ENCODE assay signal across 18 cellular contexts in genomic region chr20:19771031-19771430, GRCh38.
"Had no signal": no experiment of that assay in that cellular context is flagged by ENCODE, and none has a peak within 500 bp of the region (broad histone marks: within the 10 kb centered on the region; RNA-seq: fewer than 3 reads in every experiment).

No MANE protein-coding gene starts in this region.

- H3K4me1 Mint-ChIP-seq: naive B cell had no signal

- H3K9me3 Mint-ChIP-seq: memory B cell, naive B cell had no signal

- H3K4me3 Mint-ChIP-seq: memory B cell, naive B cell had no signal

- H3K27ac ChIP-seq: coronary artery, epithelial cell of prostate, esophagus muscularis mucosa, gastrocnemius medialis, left lung, lower lobe of right lung, neutrophil, psoas muscle, sigmoid colon, skin epidermis, tibial artery had no signal

- DNase-seq: caudate nucleus; effector memory CD4-positive, alpha-beta T cell; gastrocnemius medialis; islet precursor cell; left lung; lower lobe of right lung; naive B cell; psoas muscle; sigmoid colon; stimulated activated CD4-positive, alpha-beta T cell treated with anti-CD3 and anti-CD28 coated beads, Interleukin-2, amount 100 ng/mL, for 48 hours; stimulated activated naive CD8-positive, alpha-beta T cell treated with anti-CD3 and anti-CD28 coated beads, Interleukin-15, Interleukin-2, amounts not matched to agents 100 U/mL and 50 U/mL, for 24 hours; tibial artery had no signal

- H3K4me3 ChIP-seq: coronary artery, esophagus muscularis mucosa, gastrocnemius medialis, left lung, lower lobe of right lung, psoas muscle, sigmoid colon, skin epidermis, tibial artery had no signal

- ATAC-seq: gastrocnemius medialis; left lung; lower lobe of right lung; psoas muscle; stimulated activated naive CD8-positive, alpha-beta T cell treated with anti-CD3 and anti-CD28 coated beads, Interleukin-15, Interleukin-2, amounts not matched to agents 100 U/mL and 50 U/mL, for 24 hours had no signal

- H3K36me3 ChIP-seq: gastrocnemius medialis, left lung, lower lobe of right lung, neutrophil, sigmoid colon had no signal

- H3K27me3 ChIP-seq: esophagus muscularis mucosa, gastrocnemius medialis, left lung, neutrophil, sigmoid colon, tibial artery had no signal

- H3K9me3 ChIP-seq: esophagus muscularis mucosa, gastrocnemius medialis, left lung, lower lobe of right lung, neutrophil, psoas muscle, sigmoid colon, tibial artery had no signal

- H3K36me3 Mint-ChIP-seq: memory B cell, naive B cell had no signal

- H3K27ac Mint-ChIP-seq: memory B cell, naive B cell had no signal
